In genomic region chr9:97985058-97985861, GRCh38 we compare ENCODE assay signal across 8 cellular contexts. TPM values are rescaled to one million over a fixed set of nuclear protein-coding genes. Genes with fewer than 3 reads are reported as not detected.
DNase-seq lines count a peak whose midpoint lies in the region; ATAC-seq and TF ChIP-seq lines count a peak whose summit lies in the region.

No MANE protein-coding gene starts in this region.

- TF ChIP-seq CTCF in GM12864 (IDR thresholded peaks at IDR 0.05; ENCODE audit: low read depth, low read length, missing control alignments) = no peak

- peak overlapping the region; percentile 80 for H3K4me3 Mint-ChIP-seq in memory B cell
- H3K4me3 Mint-ChIP-seq in stimulated activated naive CD8-positive, alpha-beta T cell treated with anti-CD3 and anti-CD28 coated beads, Interleukin-15, Interleukin-2, amounts not matched to agents 100 ng/mL and 50 ng/mL, for 24 hours = peak overlapping the region; percentile 85

- no peaks in the 10 kb centered on the region for H3K9me3 Mint-ChIP-seq in memory B cell
- no peaks in the 10 kb centered on the region for H3K9me3 Mint-ChIP-seq in stimulated activated naive CD8-positive, alpha-beta T cell treated with anti-CD3 and anti-CD28 coated beads, Interleukin-15, Interleukin-2, amounts not matched to agents 100 ng/mL and 50 ng/mL, for 24 hours

- H3K4me3 ChIP-seq in GM12864 (ENCODE audit: low read depth, low read length) = peak overlapping the region; percentile 92
- H3K4me3 ChIP-seq in SK-N-MC = peak overlapping the region; percentile 94

- H3K27ac Mint-ChIP-seq in memory B cell = peak overlapping the region; percentile 92
- peak overlapping the region; percentile 95 for H3K27ac Mint-ChIP-seq in stimulated activated naive CD8-positive, alpha-beta T cell treated with anti-CD3 and anti-CD28 coated beads, Interleukin-15, Interleukin-2, amounts not matched to agents 100 ng/mL and 50 ng/mL, for 24 hours

- peaks cover 13% of the 10 kb centered on the region; the same call in 1 of the 2 replicates for H3K36me3 ChIP-seq in SK-N-MC (ENCODE audit: insufficient read depth, low read length)

- peak; percentile 13 for ATAC-seq in HG02840 (IDR thresholded peaks at IDR 0.05; ENCODE audit: low FRiP score, unreplicated experiment)
- ATAC-seq in memory B cell (ENCODE audit: low read depth) = no peak

- H3K9me3 ChIP-seq in SK-N-MC (ENCODE audit: low read depth, low read length) = no peaks in the 10 kb centered on the region

- H3K36me3 Mint-ChIP-seq in memory B cell = no peaks in the 10 kb centered on the region
- peaks cover 35% of the 10 kb centered on the region for H3K36me3 Mint-ChIP-seq in stimulated activated naive CD8-positive, alpha-beta T cell treated with anti-CD3 and anti-CD28 coated beads, Interleukin-15, Interleukin-2, amounts not matched to agents 100 ng/mL and 50 ng/mL, for 24 hours (ENCODE audit: low read depth)

- peak overlapping the region; percentile 100 for H3K9ac ChIP-seq in SK-N-MC (ENCODE audit: insufficient read length)

- H3K4me1 Mint-ChIP-seq in memory B cell = peaks cover 34% of the 10 kb centered on the region
- H3K4me1 Mint-ChIP-seq in stimulated activated naive CD8-positive, alpha-beta T cell treated with anti-CD3 and anti-CD28 coated beads, Interleukin-15, Interleukin-2, amounts not matched to agents 100 ng/mL and 50 ng/mL, for 24 hours (ENCODE audit: low read depth) = peaks cover 62% of the 10 kb centered on the region

- peak overlapping the region; percentile 98 for H3K27ac ChIP-seq in SK-N-MC
- peak overlapping the region; percentile 85 for H3K27ac ChIP-seq in caudate nucleus (ENCODE audit: low read depth, low read length)

- H3K27me3 Mint-ChIP-seq in memory B cell = no peaks in the 10 kb centered on the region
- no peaks in the 10 kb centered on the region for H3K27me3 Mint-ChIP-seq in stimulated activated naive CD8-positive, alpha-beta T cell treated with anti-CD3 and anti-CD28 coated beads, Interleukin-15, Interleukin-2, amounts not matched to agents 100 ng/mL and 50 ng/mL, for 24 hours

- no peak for DNase-seq in GM12864 (ENCODE audit: low read depth)
- DNase-seq in SK-N-MC (ENCODE audit: low read depth, low spot score) = no peak
- peak in 8 of 61 donors; percentile 15 to 60 (median 32) for DNase-seq in caudate nucleus (lab: John Stamatoyannopoulos, UW)
- no peak for DNase-seq in memory B cell (ENCODE audit: low spot score in 2 of 2)
- no peak for DNase-seq in A172 (ENCODE audit: low spot score)
- no peak for DNase-seq in NCI-H526 treated with DMSO at 0.1 percent for 48 hours (lab: John Stamatoyannopoulos, UW)

RNA-seq across cellular contexts. Expression of gene ANP32B, which starts 2.1 kb away (rescaled TPM):
- total RNA-seq in A172 (2014; rRNA removed; shearing (Covaris generic)) = 17.3 and 21.2 TPM in 2 replicates

RNA-seq across cellular contexts. Expression of gene HEMGN, which starts 47.3 kb away (rescaled TPM):
- total RNA-seq in A172 (2014; rRNA removed; shearing (Covaris generic)) = 0.14 TPM in 1 of 2 replicates, not detected in the other
